8 cellular contexts compared by ENCODE assay signal in the genomic region with DNA sequence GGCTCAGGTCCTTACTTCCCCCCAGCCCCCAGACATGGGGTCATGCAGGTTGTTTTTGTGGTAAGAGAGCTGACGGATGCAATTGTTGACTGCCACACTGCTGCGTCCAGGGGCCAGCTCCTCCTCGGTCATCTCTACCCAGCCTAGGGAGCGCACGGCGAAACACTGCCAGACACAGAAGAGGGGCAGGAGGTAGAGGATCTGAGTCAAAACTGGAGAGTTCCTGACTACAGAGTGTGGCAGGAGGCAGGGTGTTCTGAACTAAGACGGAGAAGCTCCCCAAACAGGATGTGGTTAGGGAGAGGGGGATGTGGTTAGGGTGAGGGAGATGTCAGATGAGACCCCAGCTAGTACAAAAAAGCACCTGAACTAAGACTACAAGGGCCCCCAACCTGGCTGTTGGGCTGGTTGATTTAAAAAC. TPM values are rescaled to one million over a fixed set of nuclear protein-coding genes. Genes with fewer than 3 reads are reported as not detected.
DNase-seq lines count a peak whose midpoint lies in the region; ATAC-seq and TF ChIP-seq lines count a peak whose summit lies in the region.

No MANE protein-coding gene starts in this region.

- no peak for TF ChIP-seq CTCF in BE2C (IDR thresholded peaks at IDR 0.05; ENCODE audit: low read depth, low read length)

- H3K9me3 Mint-ChIP-seq in activated CD4-positive, alpha-beta T cell treated with anti-CD3 and anti-CD28 coated beads, Interleukin-2, amount 10 ng/mL, durations not matched to agents 24 days and 14 days: no peaks in the 10 kb centered on the region

- H3K36me3 ChIP-seq in HAP-1 (replicated peaks): peaks cover 3% of the 10 kb centered on the region
- no peaks in the 10 kb centered on the region for H3K36me3 ChIP-seq in BE2C

- peak overlapping the region; percentile 47 for H3K27ac ChIP-seq in layer of hippocampus (ENCODE audit: low read depth, low read length)

- H3K4me3 ChIP-seq in HAP-1 (no peak overlapping the region), BE2C (ENCODE audit: low read depth, low read length) (no peak overlapping the region)

- in situ Hi-C loops in HAP-1 (cut with MboI; ENCODE audit: low sequenced_read_pairs): no loop called here

- no peaks in the 10 kb centered on the region for H3K27me3 Mint-ChIP-seq in activated CD4-positive, alpha-beta T cell treated with anti-CD3 and anti-CD28 coated beads, Interleukin-2, amount 10 ng/mL, durations not matched to agents 24 days and 14 days

- ATAC-seq in GM19455 (IDR thresholded peaks at IDR 0.05; ENCODE audit: unreplicated experiment): peak; percentile 90
- peak; percentile 92 for ATAC-seq in HG03442 (IDR thresholded peaks at IDR 0.05; ENCODE audit: unreplicated experiment)

- DNase-seq in activated CD4-positive, alpha-beta T cell treated with anti-CD3 and anti-CD28 coated beads, Interleukin-2, amount 10 ng/mL, durations not matched to agents 24 days and 14 days: peak; percentile 95
- DNase-seq in HAP-1 (ENCODE audit: low spot score in 2 of 2) (no peak), BE2C (no peak), putamen (ENCODE audit: low spot score) (no peak), COLO829 (ENCODE audit: low spot score) (no peak)

- peaks cover 57% of the 10 kb centered on the region for H3K4me1 Mint-ChIP-seq in activated CD4-positive, alpha-beta T cell treated with anti-CD3 and anti-CD28 coated beads, Interleukin-2, amount 10 ng/mL, durations not matched to agents 24 days and 14 days

- H3K27me3 ChIP-seq in layer of hippocampus (ENCODE audit: control insufficient read depth, insufficient read depth, low read length): no peaks in the 10 kb centered on the region
- no peaks in the 10 kb centered on the region for H3K27me3 ChIP-seq in HAP-1 (ENCODE audit: low read depth)
- H3K27me3 ChIP-seq in BE2C: no peaks in the 10 kb centered on the region

- intact Hi-C loops in activated CD4-positive, alpha-beta T cell treated with anti-CD3 and anti-CD28 coated beads, Interleukin-2, amount 10 ng/mL, durations not matched to agents 24 days and 14 days (cut with micrococcal nuclease): loop anchor here (1.0 to 5.0 kb wide), 5 partner anchors 11 to 280 kb away; a partner anchor contains a TSS

- H3K27ac Mint-ChIP-seq in activated CD4-positive, alpha-beta T cell treated with anti-CD3 and anti-CD28 coated beads, Interleukin-2, amount 10 ng/mL, durations not matched to agents 24 days and 14 days: peak overlapping the region; percentile 96

- no peaks in the 10 kb centered on the region for H3K9me3 ChIP-seq in HAP-1
- H3K9me3 ChIP-seq in BE2C: no peaks in the 10 kb centered on the region

- H3K4me1 ChIP-seq in HAP-1 (no peaks in the 10 kb centered on the region), BE2C (no peaks in the 10 kb centered on the region)

- peaks cover 33% of the 10 kb centered on the region for H3K36me3 Mint-ChIP-seq in activated CD4-positive, alpha-beta T cell treated with anti-CD3 and anti-CD28 coated beads, Interleukin-2, amount 10 ng/mL, durations not matched to agents 24 days and 14 days (ENCODE audit: low read depth)

- H3K4me3 Mint-ChIP-seq in activated CD4-positive, alpha-beta T cell treated with anti-CD3 and anti-CD28 coated beads, Interleukin-2, amount 10 ng/mL, durations not matched to agents 24 days and 14 days: peak overlapping the region; percentile 85

RNA-seq across cellular contexts. Expression of a gene that starts 12.3 kb away (rescaled TPM):
- total RNA-seq in activated CD4-positive, alpha-beta T cell treated with anti-CD3 and anti-CD28 coated beads, Interleukin-2, amount 10 ng/mL, durations not matched to agents 24 days and 14 days: 9.4 and 10.0 TPM in 2 replicates
- polyA plus RNA-seq in BE2C (2012; ENCODE audit: insufficient read depth, insufficient read length, low read depth): 28.3 TPM

RNA-seq across cellular contexts. Expression of a gene that starts 16.3 kb away (rescaled TPM):
- 24.1 TPM in 2 replicates for total RNA-seq in activated CD4-positive, alpha-beta T cell treated with anti-CD3 and anti-CD28 coated beads, Interleukin-2, amount 10 ng/mL, durations not matched to agents 24 days and 14 days
- polyA plus RNA-seq in BE2C (2012; ENCODE audit: insufficient read depth, insufficient read length, low read depth): 70.0 TPM

RNA-seq across cellular contexts. Expression of a gene that starts 38.2 kb away (rescaled TPM):
- not detected in 2 replicates for total RNA-seq in activated CD4-positive, alpha-beta T cell treated with anti-CD3 and anti-CD28 coated beads, Interleukin-2, amount 10 ng/mL, durations not matched to agents 24 days and 14 days
- 2.1 TPM for polyA plus RNA-seq in BE2C (2012; ENCODE audit: insufficient read depth, insufficient read length, low read depth)
